Comparison of ENCODE assay signal across 12 cellular contexts in genomic region chr7:18538554-18539250, GRCh38. TPM values are rescaled to one million over a fixed set of nuclear protein-coding genes. Genes with fewer than 3 reads are reported as not detected.
DNase-seq lines count a peak whose midpoint lies in the region; ATAC-seq and TF ChIP-seq lines count a peak whose summit lies in the region.
"Had no signal": no experiment of that assay in that cellular context is flagged by ENCODE, and none has a peak within 500 bp of the region (broad histone marks: within the 10 kb centered on the region; RNA-seq: fewer than 3 reads in every experiment).

No MANE protein-coding gene starts in this region.

- no peak for TF ChIP-seq CTCF in left lung (IDR thresholded peaks at IDR 0.05)

- H3K4me3 Mint-ChIP-seq in activated naive CD4-positive, alpha-beta T cell treated with anti-CD3 and anti-CD28 coated beads for 36 hours, result no peak overlapping the region
- H3K4me3 Mint-ChIP-seq in stimulated activated naive CD8-positive, alpha-beta T cell treated with anti-CD3 and anti-CD28 coated beads, Interleukin-15, amount 100 ng/mL, for 72 hours, result no peak overlapping the region
- H3K4me3 Mint-ChIP-seq: mesothelial cell of epicardium had no signal

- H3K36me3 Mint-ChIP-seq in activated naive CD4-positive, alpha-beta T cell treated with anti-CD3 and anti-CD28 coated beads for 36 hours (ENCODE audit: low read depth), result no peaks in the 10 kb centered on the region
- H3K36me3 Mint-ChIP-seq: mesothelial cell of epicardium had no signal

- peaks cover 3% of the 10 kb centered on the region for H3K4me1 Mint-ChIP-seq in activated naive CD4-positive, alpha-beta T cell treated with anti-CD3 and anti-CD28 coated beads for 36 hours (ENCODE audit: low read depth)
- peaks cover 6% of the 10 kb centered on the region for H3K4me1 Mint-ChIP-seq in stimulated activated naive CD8-positive, alpha-beta T cell treated with anti-CD3 and anti-CD28 coated beads, Interleukin-15, amount 100 ng/mL, for 72 hours

- H3K9me3 ChIP-seq in left lung, result no peaks in the 10 kb centered on the region
- H3K9me3 ChIP-seq: heart left ventricle had no signal

- no peaks in the 10 kb centered on the region for H3K9me3 Mint-ChIP-seq in activated naive CD4-positive, alpha-beta T cell treated with anti-CD3 and anti-CD28 coated beads for 36 hours
- peaks cover 0 to 4% of the 10 kb centered on the region in 2 donors for H3K9me3 Mint-ChIP-seq in stimulated activated naive CD8-positive, alpha-beta T cell treated with anti-CD3 and anti-CD28 coated beads, Interleukin-15, amount 100 ng/mL, for 72 hours
- H3K9me3 Mint-ChIP-seq: mesothelial cell of epicardium had no signal

- no peaks in the 10 kb centered on the region for H3K36me3 ChIP-seq in left lung
- H3K36me3 ChIP-seq: heart left ventricle had no signal

- peaks cover 0 to 4% of the 10 kb centered on the region in 2 donors for H3K4me1 ChIP-seq in left lung

- no peak overlapping the region for H3K27ac Mint-ChIP-seq in activated naive CD4-positive, alpha-beta T cell treated with anti-CD3 and anti-CD28 coated beads for 36 hours
- peak overlapping the region in 1 of 2 donors; percentile 54 for H3K27ac Mint-ChIP-seq in stimulated activated naive CD8-positive, alpha-beta T cell treated with anti-CD3 and anti-CD28 coated beads, Interleukin-15, amount 100 ng/mL, for 72 hours
- H3K27ac Mint-ChIP-seq: mesothelial cell of epicardium had no signal

- no peak overlapping the region for H3K4me3 ChIP-seq in left lung
- H3K4me3 ChIP-seq: heart left ventricle had no signal

- ATAC-seq in HG02588 (IDR thresholded peaks at IDR 0.05; ENCODE audit: unreplicated experiment) (peak; percentile 72), HG03442 (IDR thresholded peaks at IDR 0.05; ENCODE audit: unreplicated experiment) (peak; percentile 89), left lung (no peak)
- ATAC-seq in stimulated activated naive CD8-positive, alpha-beta T cell treated with anti-CD3 and anti-CD28 coated beads, Interleukin-15, amount 100 ng/mL, for 72 hours, result peak; percentile 92
- ATAC-seq: heart left ventricle, right cardiac atrium had no signal

- H3K27me3 ChIP-seq in left lung, result no peaks in the 10 kb centered on the region
- H3K27me3 ChIP-seq: heart left ventricle had no signal

- peaks cover 3% of the 10 kb centered on the region for H3K27me3 Mint-ChIP-seq in activated naive CD4-positive, alpha-beta T cell treated with anti-CD3 and anti-CD28 coated beads for 36 hours (ENCODE audit: low read depth)
- H3K27me3 Mint-ChIP-seq in stimulated activated naive CD8-positive, alpha-beta T cell treated with anti-CD3 and anti-CD28 coated beads, Interleukin-15, amount 100 ng/mL, for 72 hours, result no peaks in the 10 kb centered on the region

- no peak overlapping the region for H3K27ac ChIP-seq in left lung
- H3K27ac ChIP-seq: heart left ventricle had no signal

- CTCF ChIA-PET in activated naive CD4-positive, alpha-beta T cell treated with anti-CD3 and anti-CD28 coated beads for 36 hours (lab: Charles Lee), result no interaction called here

- intact Hi-C loops in activated naive CD4-positive, alpha-beta T cell treated with anti-CD3 and anti-CD28 coated beads for 36 hours (cut with micrococcal nuclease), result no loop called here
- intact Hi-C loops in left lung (cut with DNase I), result no loop called here

- DNase-seq in activated naive CD4-positive, alpha-beta T cell treated with anti-CD3 and anti-CD28 coated beads for 36 hours, result peak; percentile 4
- DNase-seq in activated naive CD4-positive, alpha-beta T cell treated with Interleukin-2 at 50 U/mL for 16 hours, result no peak
- DNase-seq in stimulated activated naive CD8-positive, alpha-beta T cell treated with anti-CD3 and anti-CD28 coated beads, Interleukin-15, amount 100 ng/mL, for 72 hours, result no peak
- DNase-seq in NCI-H187 treated with DMSO at 0.1 percent for 48 hours (lab: John Stamatoyannopoulos, UW), result no peak
- DNase-seq in left lung, result no peak
- DNase-seq in NCI-H526 treated with DMSO at 0.1 percent for 48 hours (lab: John Stamatoyannopoulos, UW), result no peak
- DNase-seq: cortex of kidney, heart left ventricle, right cardiac atrium had no signal

RNA-seq across cellular contexts. Expression of gene HDAC9, which starts 43.2 kb away (rescaled TPM):
- not detected for total RNA-seq in activated naive CD4-positive, alpha-beta T cell treated with anti-CD3 and anti-CD28 coated beads for 36 hours
- 10 to 100 TPM in 1 of 2 donors, 1 to 10 TPM in 1; 9.7 to 13.2 TPM for total RNA-seq in left lung

Comparison
In these comparisons a context has a peak if more than half of its experiments do, and no peak if none do; other contexts are left out.
1. RNA of gene HDAC9, which starts 43.2 kb away (total RNA-seq): 9.7 to 13.2 TPM in left lung; not detected in activated naive CD4-positive, alpha-beta T cell treated with anti-CD3 and anti-CD28 coated beads for 36 hours; every median in the first group is over 4 times any median in the second.